8 cellular contexts compared by ENCODE assay signal in the genomic region with DNA sequence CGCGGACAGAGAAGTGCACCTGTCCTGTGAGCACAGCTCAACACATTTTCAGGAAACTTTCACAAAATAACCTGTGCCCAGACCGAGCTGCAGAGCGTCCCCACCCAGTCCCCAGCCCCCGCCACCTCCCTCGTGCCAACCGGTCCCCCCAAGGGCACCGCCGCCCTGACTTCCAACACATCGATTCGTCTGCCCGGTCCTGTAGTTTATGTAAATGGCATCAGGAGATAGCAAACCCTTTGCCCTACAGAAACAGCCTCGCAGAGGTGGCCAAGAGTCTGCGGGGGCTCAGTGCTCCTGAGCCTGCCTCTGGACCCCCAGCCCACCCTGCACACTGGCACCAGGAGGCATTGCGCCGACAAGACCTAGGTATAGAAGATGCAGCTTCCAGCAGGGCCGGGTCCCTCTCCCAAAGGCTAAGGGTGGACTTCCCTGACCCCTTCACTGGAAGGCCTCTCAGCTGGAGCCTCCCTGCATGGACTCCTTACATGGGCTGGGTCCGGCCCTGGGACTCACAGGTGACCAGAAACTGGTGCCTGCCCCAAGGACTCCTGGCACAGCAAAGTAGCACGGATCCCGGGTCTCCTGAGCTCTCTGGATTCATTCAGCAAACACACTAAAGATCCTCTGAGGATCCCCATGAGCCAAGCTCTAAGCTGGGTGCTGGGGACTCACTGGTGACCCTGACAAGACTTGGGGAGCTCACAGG. TPM values are rescaled to one million over a fixed set of nuclear protein-coding genes. Genes with fewer than 3 reads are reported as not detected.
A peak's percentile ranks its signal among the peaks of the same experiment; 100 is the strongest.
DNase-seq lines count a peak whose midpoint lies in the region; ATAC-seq and TF ChIP-seq lines count a peak whose summit lies in the region.

No MANE protein-coding gene starts in this region.

- peak overlapping the region; percentile 77 for H3K4me3 Mint-ChIP-seq in activated T-cell treated with anti-CD3 and anti-CD28 coated beads, Interleukin-2, amount 50 U/mL, for 4 hours

- DNase-seq in activated T-cell treated with anti-CD3 and anti-CD28 coated beads, Interleukin-2, amount 50 U/mL, for 4 hours, result no peak
- DNase-seq in activated T-cell treated with anti-CD3 and anti-CD28 coated beads, Interleukin-2, amount 50 U/mL, for 48 hours, result no peak
- no peak for DNase-seq in ascending aorta (ENCODE audit: low spot score in 2 of 2)
- DNase-seq in right lobe of liver, result no peak
- DNase-seq in NCI-H345 treated with DMSO at 0.1 percent for 48 hours (lab: John Stamatoyannopoulos, UW; ENCODE audit: unreplicated experiment), result no peak
- no peak for DNase-seq in UCSD-AML1 (lab: John Stamatoyannopoulos, UW; ENCODE audit: unreplicated experiment)
- DNase-seq in stimulated activated CD4-positive, alpha-beta T cell treated with anti-CD3 and anti-CD28 coated beads, Interleukin-12 subunit alpha, Interleukin-12 subunit beta, amount 100 ng/mL, for 4 hours, result no peak

- H3K36me3 Mint-ChIP-seq in activated T-cell treated with anti-CD3 and anti-CD28 coated beads, Interleukin-2, amount 50 U/mL, for 4 hours (ENCODE audit: insufficient read depth), result no peaks in the 10 kb centered on the region

- 25% methylated on average over 10 of the region's 20 CpGs for WGBS in right lobe of liver (ENCODE audit: insufficient coverage, low coverage, low lambda C conversion rate, missing lambda C conversion rate)
- 58% methylated on average over 20 of the region's 20 CpGs for WGBS in thymus

- intact Hi-C loops in ascending aorta (cut with DNase I), result no loop called here
- intact Hi-C loops in right lobe of liver (cut with DNase I), result no loop called here

- no peak for TF ChIP-seq POLR2A in right lobe of liver (IDR thresholded peaks at IDR 0.05)

- no peaks in the 10 kb centered on the region for H3K9me3 ChIP-seq in ascending aorta
- H3K9me3 ChIP-seq in right lobe of liver, result no peaks in the 10 kb centered on the region
- H3K9me3 ChIP-seq in thymus (ENCODE audit: control insufficient read depth), result no peaks in the 10 kb centered on the region

- H3K27me3 Mint-ChIP-seq in activated T-cell treated with anti-CD3 and anti-CD28 coated beads, Interleukin-2, amount 50 U/mL, for 4 hours (ENCODE audit: low read depth), result peaks cover 8% of the 10 kb centered on the region

- no peaks in the 10 kb centered on the region for H3K36me3 ChIP-seq in ascending aorta
- no peaks in the 10 kb centered on the region for H3K36me3 ChIP-seq in right lobe of liver
- no peaks in the 10 kb centered on the region for H3K36me3 ChIP-seq in thymus (ENCODE audit: control insufficient read depth, insufficient read depth)

- no peak for ATAC-seq in activated T-cell treated with anti-CD3 and anti-CD28 coated beads, Interleukin-2, amount 50 U/mL, for 4 hours
- no peak for ATAC-seq in right lobe of liver

- H3K4me3 ChIP-seq in ascending aorta, result peak overlapping the region; percentile 66 to 86
- H3K4me3 ChIP-seq in right lobe of liver, result peak overlapping the region; percentile 34 to 53 (median 46)
- H3K4me3 ChIP-seq in thymus (ENCODE audit: low read length), result peak overlapping the region; percentile 52

- no peaks in the 10 kb centered on the region for H3K27me3 ChIP-seq in ascending aorta
- H3K27me3 ChIP-seq in right lobe of liver, result peaks cover 0 to 8% of the 10 kb centered on the region in 2 donors
- H3K27me3 ChIP-seq in thymus (ENCODE audit: control insufficient read depth, insufficient read depth), result peaks cover 34% of the 10 kb centered on the region

- H3K4me1 Mint-ChIP-seq in activated T-cell treated with anti-CD3 and anti-CD28 coated beads, Interleukin-2, amount 50 U/mL, for 4 hours (ENCODE audit: low read depth), result peaks cover 18% of the 10 kb centered on the region

- peak overlapping the region; percentile 33 to 48 for H3K27ac ChIP-seq in ascending aorta
- no peak overlapping the region for H3K27ac ChIP-seq in right lobe of liver
- no peak overlapping the region for H3K27ac ChIP-seq in thymus (ENCODE audit: low read depth)

- H3K9me3 Mint-ChIP-seq in activated T-cell treated with anti-CD3 and anti-CD28 coated beads, Interleukin-2, amount 50 U/mL, for 4 hours, result no peaks in the 10 kb centered on the region

- H3K4me1 ChIP-seq in ascending aorta (peaks cover 24 to 51% of the 10 kb centered on the region in 2 donors), right lobe of liver (peaks cover 0 to 11% (median 2%) of the 10 kb centered on the region in 4 donors), thymus (ENCODE audit: control insufficient read depth, insufficient read depth, low read length) (no peaks in the 10 kb centered on the region)

- TF ChIP-seq CTCF in ascending aorta (IDR thresholded peaks at IDR 0.05) (no peak), right lobe of liver (IDR thresholded peaks at IDR 0.05) (no peak)

RNA-seq across cellular contexts. Expression of gene PLEKHG5, which starts 6.6 kb away (rescaled TPM):
- total RNA-seq in activated T-cell treated with anti-CD3 and anti-CD28 coated beads, Interleukin-2, amount 50 U/mL, for 4 hours, result 1 to 10 TPM; 1.2 to 2.1 (median 1.4) TPM
- total RNA-seq in ascending aorta (11.4 TPM), right lobe of liver (1 to 10 TPM in 5 of 6 experiments, under 1 TPM in 1; 0.70 to 2.3 (median 1.5) TPM)
- 4.6 TPM for polyA plus RNA-seq in thymus

RNA-seq across cellular contexts. Expression of gene TNFRSF25, which starts 32.0 kb away (rescaled TPM):
- total RNA-seq in activated T-cell treated with anti-CD3 and anti-CD28 coated beads, Interleukin-2, amount 50 U/mL, for 4 hours, result 100 to 1,000 TPM; 137 to 149 (median 145) TPM
- 18.0 TPM for total RNA-seq in ascending aorta
- 1 to 10 TPM; 1.1 to 3.2 (median 2.1) TPM for total RNA-seq in right lobe of liver
- polyA plus RNA-seq in thymus, result 51.6 TPM

RNA-seq across cellular contexts. Expression of gene NOL9, which starts 56.3 kb away (rescaled TPM):
- 10 to 100 TPM; 69.3 to 80.2 (median 76.5) TPM for total RNA-seq in activated T-cell treated with anti-CD3 and anti-CD28 coated beads, Interleukin-2, amount 50 U/mL, for 4 hours
- 31.0 TPM for total RNA-seq in ascending aorta
- 10 to 100 TPM in 3 of 6 experiments, 1 to 10 TPM in 3; 8.9 to 13.1 (median 10.7) TPM for total RNA-seq in right lobe of liver
- 8.6 TPM for polyA plus RNA-seq in thymus

RNA-seq across cellular contexts. Expression of gene TAS1R1, which starts 57.1 kb away (rescaled TPM):
- total RNA-seq in activated T-cell treated with anti-CD3 and anti-CD28 coated beads, Interleukin-2, amount 50 U/mL, for 4 hours, result not detected
- total RNA-seq in ascending aorta (not detected), right lobe of liver (under 1 TPM in 1 of 6 experiments, not detected in 5; 0.26 TPM)
- not detected for polyA plus RNA-seq in thymus

Comparison
In these comparisons a context has a peak if more than half of its experiments do, and no peak if none do; other contexts are left out.
1. H3K27ac ChIP-seq: peak in ascending aorta (2 of 2); none in right lobe of liver (0 of 3) and thymus (single experiment).
2. Peak in every context shown above with its lines, with median percentiles within 50 percentile points of each other: H3K4me3 ChIP-seq.